Comparison of ENCODE assay signal across 16 cellular contexts in genomic region chr18:51603551-51603950, GRCh38.
"Had no signal": no experiment of that assay in that cellular context is flagged by ENCODE, and none has a peak within 500 bp of the region (broad histone marks: within the 10 kb centered on the region; RNA-seq: fewer than 3 reads in every experiment).

No MANE protein-coding gene starts in this region.

- H3K27ac ChIP-seq: esophagus squamous epithelium, psoas muscle, right lobe of liver, stomach, testis had no signal

- H3K4me1 ChIP-seq: esophagus squamous epithelium, psoas muscle, right lobe of liver, stomach, testis had no signal

- H3K36me3 ChIP-seq: esophagus squamous epithelium, right lobe of liver, stomach had no signal

- DNase-seq: activated CD4-positive, alpha-beta memory T cell treated with anti-CD3 and anti-CD28 coated beads for 36 hours; activated CD4-positive, alpha-beta T cell treated with anti-CD3 and anti-CD28 coated beads for 36 hours; activated T-cell treated with anti-CD3 and anti-CD28 coated beads for 4 hours; amniotic stem cell; dermis blood vessel endothelial cell; effector memory CD4-positive, alpha-beta T cell; esophagus squamous epithelium; left ventricle myocardium superior; mucosa of descending colon; naive B cell; psoas muscle; right lobe of liver; small intestine; stimulated activated CD4-positive, alpha-beta T cell treated with anti-CD3 and anti-CD28 coated beads, Interleukin-4, amount 100 ng/mL, for 1 hour; stomach; testis had no signal

- FAIRE-seq: small intestine had no signal

- H3K9me3 ChIP-seq: esophagus squamous epithelium, mucosa of descending colon, psoas muscle, stomach, testis had no signal

- H3K4me3 ChIP-seq: esophagus squamous epithelium, mucosa of descending colon, psoas muscle, right lobe of liver, stomach, testis had no signal

- H3K27me3 ChIP-seq: esophagus squamous epithelium, right lobe of liver, stomach, testis had no signal
